Comparison of ENCODE assay signal across 22 cellular contexts in genomic region chr10:119297207-119297968, GRCh38.
A peak's percentile ranks its signal among the peaks of the same experiment; 100 is the strongest.
DNase-seq lines count a peak whose midpoint lies in the region; ATAC-seq, FAIRE-seq and TF ChIP-seq lines count a peak whose summit lies in the region.
"Had no signal": no experiment of that assay in that cellular context is flagged by ENCODE, and none has a peak within 500 bp of the region (broad histone marks: within the 10 kb centered on the region; RNA-seq: fewer than 3 reads in every experiment).

No MANE protein-coding gene starts in this region.

- H3K27me3 ChIP-seq in AG04450 (ENCODE audit: control insufficient read depth, insufficient read depth, low read length) (no peaks in the 10 kb centered on the region), Panc1 (ENCODE audit: control insufficient read depth, insufficient read depth, low read length) (no peaks in the 10 kb centered on the region), esophagus squamous epithelium (no peaks in the 10 kb centered on the region)
- no peaks in the 10 kb centered on the region for H3K27me3 ChIP-seq in naive thymus-derived CD4-positive, alpha-beta T cell (ENCODE audit: control insufficient read depth in 2 of 2, insufficient read depth in 2 of 2, low read length in 2 of 2)
- H3K27me3 ChIP-seq: uterus had no signal

- ATAC-seq in Panc1, result no peak
- ATAC-seq in left cardiac atrium, result peak; percentile 37 to 57
- no peak for ATAC-seq in naive thymus-derived CD4-positive, alpha-beta T cell
- no peak for ATAC-seq in HG02885 (IDR thresholded peaks at IDR 0.05; ENCODE audit: poor library complexity, unreplicated experiment)
- ATAC-seq: lower lobe of right lung had no signal

- BruUV-seq in Panc1 (replicated peaks; lab: Mats Ljungman, UMichigan), result no TSS peak

- peaks cover 14% of the 10 kb centered on the region; the same call in 1 of the 2 replicates for H3K9me3 ChIP-seq in AG04450 (ENCODE audit: control insufficient read depth, insufficient read depth, low read length)
- H3K9me3 ChIP-seq in Panc1 (ENCODE audit: control insufficient read depth, insufficient read depth, low read depth, low read length), result no peaks in the 10 kb centered on the region
- H3K9me3 ChIP-seq in naive thymus-derived CD4-positive, alpha-beta T cell (ENCODE audit: control insufficient read depth in 2 of 3, low read length in 3 of 3), result peaks cover 0 to 11% (median 0%) of the 10 kb centered on the region in 3 experiments
- no peaks in the 10 kb centered on the region for H3K9me3 ChIP-seq in esophagus squamous epithelium
- H3K9me3 ChIP-seq: lower lobe of right lung, prostate gland, uterus had no signal

- H3K27ac ChIP-seq in AG04450 (ENCODE audit: low read depth, low read length), result peak overlapping the region; percentile 39
- H3K27ac ChIP-seq in Panc1 (ENCODE audit: low read length), result 0 out of 2 replicates have a peak overlapping the region, but pooled peaks have one; percentile 24
- no peak overlapping the region for H3K27ac ChIP-seq in naive thymus-derived CD4-positive, alpha-beta T cell (ENCODE audit: low read depth, low read length)
- H3K27ac ChIP-seq in esophagus squamous epithelium, result peak overlapping the region in 2 of 4 donors; percentile 13 to 15
- H3K27ac ChIP-seq: lower lobe of right lung, prostate gland, SK-N-MC had no signal

- H3K36me3 ChIP-seq in Panc1 (ENCODE audit: control insufficient read depth, insufficient read depth, low read length) (no peaks in the 10 kb centered on the region), esophagus squamous epithelium (no peaks in the 10 kb centered on the region)
- H3K36me3 ChIP-seq in naive thymus-derived CD4-positive, alpha-beta T cell (ENCODE audit: control insufficient read depth in 2 of 3, insufficient read depth in 3 of 3, low read length in 3 of 3), result peaks cover 0 to 3% (median 0%) of the 10 kb centered on the region in 3 experiments
- H3K36me3 ChIP-seq: lower lobe of right lung, prostate gland, uterus had no signal

- peak overlapping the region in 8 of 9 donors; percentile 29 to 91 (median 52) for H3K27ac Mint-ChIP-seq in naive thymus-derived CD4-positive, alpha-beta T cell
- H3K27ac Mint-ChIP-seq: activated naive CD8-positive, alpha-beta T cell; T-helper 2 cell treated with Interferon-gamma antibody and Interleukin-4, amounts not matched to agents 5 μg/mL and 100 μg/mL, for 36 hours had no signal

- CTCF ChIA-PET in AG04450 (lab: Charles Lee) (interaction anchor here (0.5 kb wide), 1 partner anchor 554 kb away, joined by 3 read pairs; no protein-coding TSS in a partner anchor), Panc1 (lab: Charles Lee) (no interaction called here)
- CTCF ChIA-PET in naive thymus-derived CD4-positive, alpha-beta T cell (lab: Charles Lee), result no interaction called here

- in situ Hi-C loops in Panc1 (cut with HindIII; ENCODE audit: low pct_unique_long_range_greater_than_20kb, low sequenced_read_pairs), result no loop called here

- TF ChIP-seq CTCF in AG04450 (IDR thresholded peaks at IDR 0.05; ENCODE audit: low read depth, low read length) (no peak), Panc1 (IDR thresholded peaks at IDR 0.05) (no peak), esophagus squamous epithelium (IDR thresholded peaks at IDR 0.05) (no peak)

- intact Hi-C loops in Panc1 (cut with micrococcal nuclease; ENCODE audit: unreplicated experiment) (no loop called here), left cardiac atrium (cut with DNase I) (no loop called here), esophagus squamous epithelium (cut with DNase I) (no loop called here)
- intact Hi-C loops in naive thymus-derived CD4-positive, alpha-beta T cell (cut with micrococcal nuclease), result no loop called here

- DNase-seq in AG04450 (ENCODE audit: low read depth, low spot score), result no peak
- DNase-seq in Panc1 (ENCODE audit: low read depth, low spot score), result no peak
- no peak for DNase-seq in left cardiac atrium
- no peak for DNase-seq in naive thymus-derived CD4-positive, alpha-beta T cell
- DNase-seq in GM12891 (ENCODE audit: insufficient read length, low spot score), result no peak
- no peak for DNase-seq in NCI-H2107 treated with DMSO at 0.1 percent for 48 hours (lab: John Stamatoyannopoulos, UW; ENCODE audit: unreplicated experiment)
- no peak for DNase-seq in esophagus squamous epithelium (lab: John Stamatoyannopoulos, UW)
- DNase-seq: activated CD4-positive, alpha-beta T cell treated with anti-CD3 and anti-CD28 coated beads, Interleukin-2, amount 50 U/mL, for 4 hours; effector CD4-positive, alpha-beta T cell; foreskin melanocyte; lower lobe of right lung; NCI-H1694 treated with DMSO at 0.1 percent for 48 hours; stimulated activated CD4-positive, alpha-beta T cell treated with anti-CD3 and anti-CD28 coated beads, Interleukin-2, amount 100 ng/mL, for 24 hours; uterus had no signal

- FAIRE-seq in GM12891 (lab: Jason Lieb, UNC), result no peak
- FAIRE-seq: GM12892, islet of Langerhans had no signal

- peaks cover 0 to 17% (median 6%) of the 10 kb centered on the region in 11 donors for H3K9me3 Mint-ChIP-seq in naive thymus-derived CD4-positive, alpha-beta T cell

- H3K4me1 ChIP-seq in Panc1 (ENCODE audit: control insufficient read depth, insufficient read depth, low read length) (peaks cover 32% of the 10 kb centered on the region), esophagus squamous epithelium (peaks cover 0 to 51% (median 16%) of the 10 kb centered on the region in 3 donors)
- H3K4me1 ChIP-seq in naive thymus-derived CD4-positive, alpha-beta T cell (ENCODE audit: control insufficient read depth in 2 of 2, insufficient read depth in 2 of 2, low read length in 2 of 2), result peaks cover 39 to 49% of the 10 kb centered on the region in 2 donors
- H3K4me1 ChIP-seq: prostate gland, uterus had no signal

- TF ChIP-seq POLR2A in GM12891 (IDR thresholded peaks at IDR 0.05; ENCODE audit: low read depth, low read length) (no peak), esophagus squamous epithelium (IDR thresholded peaks at IDR 0.05) (no peak)

- no peak overlapping the region for H3K4me3 Mint-ChIP-seq in naive thymus-derived CD4-positive, alpha-beta T cell
- H3K4me3 Mint-ChIP-seq: activated naive CD8-positive, alpha-beta T cell; T-helper 2 cell treated with Interferon-gamma antibody and Interleukin-4, amounts not matched to agents 5 μg/mL and 100 μg/mL, for 36 hours had no signal

- H3K36me3 Mint-ChIP-seq in naive thymus-derived CD4-positive, alpha-beta T cell, result peaks cover 6 to 40% (median 22%) of the 10 kb centered on the region in 5 donors

- no peak overlapping the region for H3K4me3 ChIP-seq in AG04450 (ENCODE audit: low read depth, low read length)
- no peak overlapping the region for H3K4me3 ChIP-seq in Panc1 (ENCODE audit: low read depth in 2 of 2, low read length in 2 of 2)
- no peak overlapping the region for H3K4me3 ChIP-seq in naive thymus-derived CD4-positive, alpha-beta T cell (ENCODE audit: low read length)
- no peak overlapping the region for H3K4me3 ChIP-seq in esophagus squamous epithelium
- H3K4me3 ChIP-seq: lower lobe of right lung, prostate gland, SK-N-MC, smooth muscle cell, uterus had no signal

- no peaks in the 10 kb centered on the region for H3K27me3 Mint-ChIP-seq in naive thymus-derived CD4-positive, alpha-beta T cell
- H3K27me3 Mint-ChIP-seq: activated naive CD8-positive, alpha-beta T cell had no signal

- 77 to 87% methylated on average over 5 of the region's 5 CpGs for WGBS in esophagus squamous epithelium, 2 donors

- peaks cover 38 to 70% (median 65%) of the 10 kb centered on the region in 7 donors for H3K4me1 Mint-ChIP-seq in naive thymus-derived CD4-positive, alpha-beta T cell

- POLR2A ChIA-PET in AG04450 (lab: Yijun Ruan, JAX) (no interaction called here), Panc1 (lab: Charles Lee) (no interaction called here)
- POLR2A ChIA-PET in naive thymus-derived CD4-positive, alpha-beta T cell (lab: Charles Lee), result interaction anchor here (0.8 to 1.1 kb wide), 5 partner anchors 8 to 89 kb away, joined by 3 to 5 read pairs (median 3); no protein-coding TSS in a partner anchor

TF ChIP-seq in GM12891, 5 proteins besides CTCF, POLR2A, EP300 and RAD21:
- TF ChIP-seq PAX5 (IDR thresholded peaks at IDR 0.05; ENCODE audit: insufficient read depth, low read length, severe bottlenecking) (no peak), SPI1 (IDR thresholded peaks at IDR 0.05; ENCODE audit: low read depth, low read length) (no peak), POLR2AphosphoS5 (IDR thresholded peaks at IDR 0.05; ENCODE audit: low read depth, low read length) (no peak), TAF1 (IDR thresholded peaks at IDR 0.05; ENCODE audit: low read depth, low read length) (no peak), POU2F2 (IDR thresholded peaks at IDR 0.05; ENCODE audit: low read depth, low read length) (no peak)
TF ChIP-seq in GM12891: peak in this region for 0.

Comparison
In these comparisons a context has a peak if more than half of its experiments do, and no peak if none do; other contexts are left out.
1. ATAC-seq: peak in left cardiac atrium (2 of 2); none in Panc1 (single experiment), naive thymus-derived CD4-positive, alpha-beta T cell (single experiment) and HG02885 (single experiment).